Comparison of ENCODE assay signal across 23 cellular contexts in the genomic region with DNA sequence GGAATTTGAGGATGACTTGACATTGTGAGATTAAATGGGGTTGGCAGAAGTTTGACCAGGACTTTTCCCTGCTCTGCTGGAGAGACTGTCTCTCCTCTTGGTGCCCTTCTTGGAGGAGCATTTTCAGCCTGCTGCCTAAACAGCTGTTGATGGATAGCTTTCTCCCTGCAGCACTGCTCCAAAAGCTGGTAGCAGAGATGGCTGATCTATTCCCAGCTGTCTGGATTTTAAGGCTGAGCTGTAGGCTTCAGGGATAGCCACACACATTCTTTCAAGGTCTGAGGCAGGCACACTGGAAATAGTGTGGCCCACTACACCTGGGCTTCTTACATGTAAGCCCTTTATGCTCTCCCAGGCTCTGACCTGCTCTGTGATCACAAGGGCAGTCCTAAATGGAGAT.
DNase-seq lines count a peak whose midpoint lies in the region; ATAC-seq and TF ChIP-seq lines count a peak whose summit lies in the region.
"Had no signal": no experiment of that assay in that cellular context is flagged by ENCODE, and none has a peak within 500 bp of the region (broad histone marks: within the 10 kb centered on the region; RNA-seq: fewer than 3 reads in every experiment).

No MANE protein-coding gene starts in this region.

- intact Hi-C loops in stomach (cut with DNase I; ENCODE audit: low total_unique reads) = no loop called here

- peak overlapping the region; percentile 30 for H3K4ac ChIP-seq in trophoblast cell (ENCODE audit: low read depth, low read length)

- peaks cover 4% of the 10 kb centered on the region for H3K36me3 Mint-ChIP-seq in glutamatergic neuron (ENCODE audit: unreplicated experiment)

- peaks cover 43% of the 10 kb centered on the region for H3K4me1 Mint-ChIP-seq in glutamatergic neuron (ENCODE audit: low read depth, unreplicated experiment)

- H4K8ac ChIP-seq in trophoblast cell (ENCODE audit: low read depth, low read length) = no peak overlapping the region

- H3K18ac ChIP-seq in trophoblast cell (ENCODE audit: low read length) = peak overlapping the region; percentile 30

- H4K12ac ChIP-seq in trophoblast cell (ENCODE audit: low read depth, low read length) = no peak overlapping the region

- H3K9ac ChIP-seq in trophoblast cell (ENCODE audit: low read length) = no peak overlapping the region
- H3K9ac ChIP-seq: BLaER1 had no signal

- no peak for TF ChIP-seq EP300 in stomach (IDR thresholded peaks at IDR 0.05)

- H3K4me1 ChIP-seq in trophoblast cell (ENCODE audit: control insufficient read depth in 1 of 2, insufficient read depth in 2 of 2, low read length in 2 of 2) = peaks cover 0 to 5% of the 10 kb centered on the region in 2 experiments
- peaks cover under 1 to 63% (median 36%) of the 10 kb centered on the region in 4 donors for H3K4me1 ChIP-seq in stomach

- no peak overlapping the region for H2BK5ac ChIP-seq in trophoblast cell (ENCODE audit: low read depth, low read length, poor library complexity)

- H3K27me3 Mint-ChIP-seq in glutamatergic neuron (ENCODE audit: unreplicated experiment) = peaks cover 6% of the 10 kb centered on the region
- H3K27me3 Mint-ChIP-seq: B cell; CD4-positive, CD25-positive, alpha-beta regulatory T cell had no signal

- H3K9me3 Mint-ChIP-seq in glutamatergic neuron (ENCODE audit: unreplicated experiment) = peaks cover 3% of the 10 kb centered on the region
- H3K9me3 Mint-ChIP-seq: CD8-positive, alpha-beta T cell; GM23338; H9; HFFc6 had no signal

- no peak overlapping the region for H3K23ac ChIP-seq in trophoblast cell (ENCODE audit: low read length)

- no peak overlapping the region for H2BK120ac ChIP-seq in trophoblast cell (ENCODE audit: insufficient read depth, low read length, poor library complexity)

- H3K9me3 ChIP-seq in trophoblast cell (ENCODE audit: insufficient read depth, low read depth, low read length) = no peaks in the 10 kb centered on the region
- H3K9me3 ChIP-seq in stomach = no peaks in the 10 kb centered on the region
- H3K9me3 ChIP-seq: BLaER1, Caco-2 had no signal

- ATAC-seq in HG03159 (IDR thresholded peaks at IDR 0.05; ENCODE audit: unreplicated experiment) = no peak
- ATAC-seq: CD8-positive, alpha-beta T cell; GM12878; GM23338 had no signal

- peak; percentile 19 for DNase-seq in NCI-H2171 treated with DMSO at 0.1 percent for 48 hours (lab: John Stamatoyannopoulos, UW)
- DNase-seq in NCI-H2171 (lab: John Stamatoyannopoulos, UW) = no peak
- DNase-seq in SK-N-DZ (ENCODE audit: low spot score) = peak; percentile 35
- no peak for DNase-seq in glutamatergic neuron
- DNase-seq in trophoblast cell = no peak
- DNase-seq in stomach = no peak
- DNase-seq in germinal center (ENCODE audit: low spot score) = no peak
- DNase-seq: Caco-2; CD4-positive, CD25-positive, alpha-beta regulatory T cell; CD8-positive, alpha-beta T cell; DMS 273 treated with DMSO at 0.1 percent for 48 hours; DMS79; EL; GDM1; H9; HFFc6 had no signal

- H3K4me3 Mint-ChIP-seq in glutamatergic neuron (ENCODE audit: unreplicated experiment) = no peak overlapping the region
- H3K4me3 Mint-ChIP-seq: B cell; CD4-positive, CD25-positive, alpha-beta regulatory T cell; CD8-positive, alpha-beta T cell; GM23338; H9; HFFc6 had no signal

- H3K27me3 ChIP-seq in trophoblast cell (ENCODE audit: insufficient read depth, low read length) (no peaks in the 10 kb centered on the region), stomach (no peaks in the 10 kb centered on the region)
- H3K27me3 ChIP-seq: BLaER1 had no signal

- peaks cover 2% of the 10 kb centered on the region for H3K79me1 ChIP-seq in trophoblast cell (ENCODE audit: low read length)

- H4K91ac ChIP-seq in trophoblast cell (ENCODE audit: low read depth, low read length) = no peak overlapping the region

- H3K27ac Mint-ChIP-seq in glutamatergic neuron (ENCODE audit: unreplicated experiment) = peak overlapping the region; percentile 53
- H3K27ac Mint-ChIP-seq: B cell; CD8-positive, alpha-beta T cell; GM23338; H9 had no signal

- H3K36me3 ChIP-seq in trophoblast cell (ENCODE audit: control insufficient read depth in 1 of 2, insufficient read depth in 2 of 2, low read length in 2 of 2) (peaks cover 10 to 19% of the 10 kb centered on the region in 2 experiments), stomach (peaks cover 0 to 7% (median 0%) of the 10 kb centered on the region in 4 donors)

- no peak overlapping the region for H2AFZ ChIP-seq in trophoblast cell (ENCODE audit: insufficient read depth, low read length, poor library complexity)
- H2AFZ ChIP-seq: GM23338 had no signal

- H2BK12ac ChIP-seq in trophoblast cell (ENCODE audit: low read length) = no peak overlapping the region

- H3K4me3 ChIP-seq in trophoblast cell (ENCODE audit: low read depth, low read length) = no peak overlapping the region
- no peak overlapping the region for H3K4me3 ChIP-seq in stomach
- H3K4me3 ChIP-seq: BLaER1, GM12878, GM23338 had no signal

- no peak for TF ChIP-seq POLR2A in stomach (IDR thresholded peaks at IDR 0.05)

- TF ChIP-seq CTCF in glutamatergic neuron (IDR thresholded peaks at IDR 0.05; ENCODE audit: partially characterized antibody, unreplicated experiment) (no peak), stomach (IDR thresholded peaks at IDR 0.05) (no peak)

- H3K27ac ChIP-seq in trophoblast cell (ENCODE audit: low read depth, low read length) = no peak overlapping the region
- no peak overlapping the region for H3K27ac ChIP-seq in stomach
- H3K27ac ChIP-seq: 22Rv1, BLaER1, C4-2B had no signal

- H3K79me2 ChIP-seq in trophoblast cell (ENCODE audit: control insufficient read depth, insufficient read depth, low read length, poor library complexity) = peaks cover 6% of the 10 kb centered on the region

- H3K14ac ChIP-seq in trophoblast cell (ENCODE audit: low read length) = no peak overlapping the region

- H3K4me2 ChIP-seq in trophoblast cell (ENCODE audit: low read length) = no peak overlapping the region
- H3K4me2 ChIP-seq: BLaER1, GM23338 had no signal

- H2AK5ac ChIP-seq in trophoblast cell (ENCODE audit: low read length) = no peak overlapping the region

Comparison
In these comparisons a context has a peak if more than half of its experiments do, and no peak if none do; other contexts are left out.
1. DNase-seq: peak in NCI-H2171 treated with DMSO at 0.1 percent for 48 hours (single experiment) and SK-N-DZ (single experiment); none in NCI-H2171 (single experiment), glutamatergic neuron (single experiment), trophoblast cell (0 of 2), stomach (single experiment) and germinal center (single experiment).